21 cellular contexts compared by ENCODE assay signal in the genomic region with DNA sequence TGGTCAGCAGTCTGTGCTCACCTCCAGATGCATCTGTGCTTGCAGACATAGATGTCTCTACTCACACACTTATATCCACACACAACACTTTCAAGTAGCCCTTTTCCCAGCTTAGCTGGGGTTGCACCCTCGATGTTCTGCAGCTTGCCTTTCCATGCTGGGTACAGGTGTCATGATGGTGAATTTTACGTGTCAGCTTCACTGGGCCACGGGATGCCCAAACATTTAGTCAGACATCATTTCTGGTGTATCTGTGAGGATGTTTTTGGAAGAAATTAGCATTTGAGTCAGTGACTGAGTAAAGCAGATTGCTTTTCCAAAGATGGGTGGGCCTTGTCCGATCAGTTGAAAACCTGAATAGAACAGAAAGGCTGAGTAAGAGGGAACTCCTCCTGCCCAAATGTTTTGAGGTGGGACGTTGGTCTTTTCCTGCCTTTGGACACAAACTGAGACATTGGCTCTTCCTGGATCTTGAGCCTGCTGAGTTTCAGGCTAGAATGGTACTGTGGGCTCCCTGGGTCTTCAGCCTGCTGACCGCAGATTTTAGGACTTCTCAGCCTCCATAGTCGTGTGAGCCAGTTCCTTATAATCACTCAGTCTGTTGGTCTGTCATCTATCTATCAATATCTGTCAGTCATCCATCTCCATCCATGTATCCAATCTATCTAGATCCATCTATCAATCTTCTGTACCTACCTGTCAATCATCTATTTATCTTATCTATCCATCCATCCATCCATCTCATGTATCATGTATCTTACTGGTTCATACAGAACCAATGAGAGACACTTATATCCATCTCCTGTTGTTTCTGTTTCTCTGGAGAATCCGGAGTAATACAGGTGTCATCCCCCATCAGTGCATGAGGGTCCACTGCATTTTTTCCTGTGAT.
"Had no signal": no experiment of that assay in that cellular context is flagged by ENCODE, and none has a peak within 500 bp of the region (broad histone marks: within the 10 kb centered on the region; RNA-seq: fewer than 3 reads in every experiment).

No MANE protein-coding gene starts in this region.

- ATAC-seq: activated CD8-positive, alpha-beta T cell treated with anti-CD3 and anti-CD28 coated beads, Interleukin-2, amount 10 ng/mL, durations not matched to agents 7 days and 5 days; activated T-cell treated with anti-CD3 and anti-CD28 coated beads, Interleukin-2, amount 50 U/mL, for 72 hours; T-helper 17 cell had no signal

- H3K4me1 Mint-ChIP-seq: activated naive CD4-positive, alpha-beta T cell treated with anti-CD3 and anti-CD28 coated beads, Interleukin-2, amount 50 U/mL, for 24 hours had no signal

- H3K27ac Mint-ChIP-seq: activated CD8-positive, alpha-beta T cell treated with anti-CD3 and anti-CD28 coated beads, Interleukin-2, amount 10 ng/mL, durations not matched to agents 7 days and 5 days; activated naive CD4-positive, alpha-beta T cell treated with anti-CD3 and anti-CD28 coated beads, Interleukin-2, amount 50 U/mL, for 24 hours; activated T-cell treated with anti-CD3 and anti-CD28 coated beads, Interleukin-2, amount 50 U/mL, for 72 hours; activated T-helper 2 cell treated with anti-CD3 and anti-CD28 coated beads, Interferon-gamma antibody, Interleukin-2, Interleukin-4, amounts not matched to agents 10 μg/mL and 5 μg/mL and 100 μg/mL, durations not matched to agents 14 hours and 24 hours and 36 hours; T-helper 17 cell had no signal

- H3K4me3 Mint-ChIP-seq: activated CD8-positive, alpha-beta T cell treated with anti-CD3 and anti-CD28 coated beads, Interleukin-2, amount 10 ng/mL, durations not matched to agents 7 days and 5 days; activated naive CD4-positive, alpha-beta T cell treated with anti-CD3 and anti-CD28 coated beads, Interleukin-2, amount 50 U/mL, for 24 hours; activated T-cell treated with anti-CD3 and anti-CD28 coated beads, Interleukin-2, amount 50 U/mL, for 72 hours; central memory CD8-positive, alpha-beta T cell; T-helper 17 cell had no signal

- H3K27me3 Mint-ChIP-seq: activated naive CD4-positive, alpha-beta T cell treated with anti-CD3 and anti-CD28 coated beads, Interleukin-2, amount 50 U/mL, for 24 hours; central memory CD8-positive, alpha-beta T cell; T-helper 17 cell had no signal

- DNase-seq: activated CD4-positive, alpha-beta T cell treated with anti-CD3 and anti-CD28 coated beads for 4 hours; activated CD4-positive, alpha-beta T cell treated with anti-CD3 and anti-CD28 coated beads, Interleukin-2, amount 50 U/mL, for 4 hours; activated CD4-positive, CD25-positive, alpha-beta regulatory T cell; activated CD8-positive, alpha-beta T cell treated with anti-CD3 and anti-CD28 coated beads, Interleukin-2, amount 10 ng/mL, durations not matched to agents 7 days and 5 days; activated naive CD4-positive, alpha-beta T cell; activated T-cell treated with anti-CD3 and anti-CD28 coated beads, Interleukin-2, amount 50 U/mL, for 72 hours; MG63; MV-4-11; NCI-H1092 treated with DMSO at 0.1 percent for 48 hours; NCI-H1417 treated with DMSO at 0.1 percent for 48 hours; NCI-H1694; NCI-H2029 treated with DMSO at 0.1 percent for 48 hours; NCI-H510A treated with DMSO at 0.1 percent for 48 hours; NCI-H69; Peyer's patch; Right ventricle myocardium superior; T-helper 17 cell; T-helper 9 cell had no signal
